27 cellular contexts compared by ENCODE assay signal in the genomic region with DNA sequence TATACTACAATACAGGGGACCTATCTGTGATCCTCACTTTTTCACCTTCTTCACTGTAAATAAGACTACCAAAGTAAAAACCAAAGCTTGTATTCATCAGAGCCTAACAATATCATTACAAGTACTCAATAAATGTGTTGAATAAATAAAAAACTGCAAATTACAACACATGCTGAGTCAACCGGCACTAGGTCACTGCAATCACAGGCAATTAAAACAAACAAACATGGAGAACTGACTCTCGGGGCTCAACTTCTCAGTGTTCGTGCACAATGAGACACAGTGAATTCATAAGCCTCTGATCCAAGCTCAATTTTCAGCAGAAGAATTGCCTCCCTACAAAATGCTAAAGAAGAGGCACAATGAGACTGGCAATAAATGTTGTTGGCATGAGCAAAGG.
"Had no signal": no experiment of that assay in that cellular context is flagged by ENCODE, and none has a peak within 500 bp of the region (broad histone marks: within the 10 kb centered on the region; RNA-seq: fewer than 3 reads in every experiment).

No MANE protein-coding gene starts in this region.

- H3K4me2 ChIP-seq: neural progenitor cell, smooth muscle cell had no signal

- H3K4me3 Mint-ChIP-seq: dendritic cell treated with granulocyte-macrophage colony-stimulating factor and Interleukin-4, amounts not matched to agents 40 ng/mL and 50 ng/mL, for 4 days; endodermal cell; naive thymus-derived CD4-positive, alpha-beta T cell; nephron; neural progenitor cell; stimulated activated naive CD8-positive, alpha-beta T cell treated with anti-CD3 and anti-CD28 coated beads, Interleukin-15, amount 100 ng/mL, for 72 hours had no signal

- H3K27ac Mint-ChIP-seq: dendritic cell treated with granulocyte-macrophage colony-stimulating factor and Interleukin-4, amounts not matched to agents 40 ng/mL and 50 ng/mL, for 4 days; endodermal cell; naive thymus-derived CD4-positive, alpha-beta T cell; neural progenitor cell had no signal

- DNase-seq: effector CD8-positive, alpha-beta T cell; endodermal cell; kidney; mesendoderm; midbrain; naive thymus-derived CD4-positive, alpha-beta T cell; stimulated activated CD4-positive, alpha-beta T cell treated with anti-CD3 and anti-CD28 coated beads, Interleukin-12 subunit alpha, Interleukin-12 subunit beta, amount 100 ng/mL, for 4 hours; stimulated activated CD4-positive, alpha-beta T cell treated with anti-CD3 and anti-CD28 coated beads, Interleukin-1b, Interleukin-23, amount 100 ng/mL, for 48 hours; stimulated activated CD4-positive, alpha-beta T cell treated with anti-CD3 and anti-CD28 coated beads, Interleukin-4, amount 100 ng/mL, for 1 hour; stimulated activated CD8-positive, alpha-beta memory T cell treated with anti-CD3 and anti-CD28 coated beads, Interleukin-4, amount 100 ng/mL, for 48 hours; stimulated activated naive CD4-positive, alpha-beta T cell; stimulated activated naive CD8-positive, alpha-beta T cell treated with anti-CD3 and anti-CD28 coated beads, Interleukin-15, amount 100 ng/mL, for 72 hours; transverse colon; upper lobe of right lung; uterus had no signal

- H3K27me3 ChIP-seq: esophagus muscularis mucosa, neural progenitor cell, right atrium auricular region, suprapubic skin, transverse colon, upper lobe of right lung, uterus had no signal

- H3K27ac ChIP-seq: esophagus muscularis mucosa, neural progenitor cell, prostate gland, right atrium auricular region, suprapubic skin, transverse colon, upper lobe of right lung, uterus had no signal

- H3K4me1 ChIP-seq: esophagus muscularis mucosa, neural progenitor cell, prostate gland, right atrium auricular region, transverse colon, upper lobe of right lung, uterus had no signal

- H3K27me3 Mint-ChIP-seq: dendritic cell treated with granulocyte-macrophage colony-stimulating factor and Interleukin-4, amounts not matched to agents 40 ng/mL and 50 ng/mL, for 4 days; naive thymus-derived CD4-positive, alpha-beta T cell; stimulated activated naive CD8-positive, alpha-beta T cell treated with anti-CD3 and anti-CD28 coated beads, Interleukin-15, amount 100 ng/mL, for 72 hours had no signal

- H3K4me3 ChIP-seq: esophagus muscularis mucosa, neural progenitor cell, prostate gland, right atrium auricular region, smooth muscle cell, suprapubic skin, transverse colon, upper lobe of right lung, uterus had no signal

- H3K9me3 Mint-ChIP-seq: dendritic cell treated with granulocyte-macrophage colony-stimulating factor and Interleukin-4, amounts not matched to agents 40 ng/mL and 50 ng/mL, for 4 days had no signal

- H2AFZ ChIP-seq: neural progenitor cell had no signal

- H3K9me3 ChIP-seq: prostate gland, upper lobe of right lung, uterus had no signal

- FAIRE-seq: colon, frontal cortex, kidney had no signal

- H3K4me1 Mint-ChIP-seq: endodermal cell, nephron, neural progenitor cell had no signal

- H3K9ac ChIP-seq: neural progenitor cell had no signal

- ATAC-seq: left lobe of liver; naive thymus-derived CD4-positive, alpha-beta T cell; sciatic nerve; stimulated activated naive CD8-positive, alpha-beta T cell treated with anti-CD3 and anti-CD28 coated beads, Interleukin-15, amount 100 ng/mL, for 72 hours; upper lobe of right lung had no signal

- H3K36me3 ChIP-seq: prostate gland, uterus had no signal
